In the genomic region with DNA sequence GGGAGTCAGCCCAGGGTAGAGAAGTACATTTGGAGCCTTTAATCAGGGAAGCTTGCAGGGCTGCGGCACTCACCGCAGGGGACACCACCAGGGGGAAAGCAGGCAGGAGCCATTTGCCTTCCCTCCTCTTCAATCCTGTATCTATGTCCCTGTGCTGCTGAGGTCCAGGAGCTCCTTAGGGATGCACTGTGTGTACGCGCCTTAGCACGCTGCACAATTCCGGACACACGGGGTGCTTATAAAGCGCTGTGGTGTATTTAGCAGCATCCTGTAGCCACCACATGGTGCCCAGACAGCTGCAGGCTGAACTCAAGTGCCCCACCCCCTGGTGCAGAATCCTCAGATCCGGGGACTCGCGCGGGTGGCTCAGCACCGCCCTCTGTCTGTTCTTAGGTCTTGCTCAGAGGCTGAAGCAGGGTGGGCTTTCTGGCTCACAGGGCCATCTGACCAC, we compare ENCODE assay signal across 8 cellular contexts.
A peak's percentile ranks its signal among the peaks of the same experiment; 100 is the strongest.
DNase-seq lines count a peak whose midpoint lies in the region; ATAC-seq and TF ChIP-seq lines count a peak whose summit lies in the region.

No MANE protein-coding gene starts in this region.

- no peak overlapping the region for H3K27ac Mint-ChIP-seq in activated naive CD8-positive, alpha-beta T cell treated with anti-CD3 and anti-CD28 coated beads, Interleukin-2, amount 10 ng/mL, durations not matched to agents 7 days and 5 days
- H3K27ac Mint-ChIP-seq in effector memory CD8-positive, alpha-beta T cell: no peak overlapping the region

- H3K27me3 Mint-ChIP-seq in activated naive CD8-positive, alpha-beta T cell treated with anti-CD3 and anti-CD28 coated beads, Interleukin-2, amount 10 ng/mL, durations not matched to agents 7 days and 5 days: peaks cover 20% of the 10 kb centered on the region
- H3K27me3 Mint-ChIP-seq in effector memory CD8-positive, alpha-beta T cell: peaks cover 15 to 29% of the 10 kb centered on the region in 2 donors

- TF ChIP-seq CTCF in BE2C (IDR thresholded peaks at IDR 0.05; ENCODE audit: low read depth, low read length): no peak

- H3K4me1 ChIP-seq in BE2C: no peaks in the 10 kb centered on the region

- no peaks in the 10 kb centered on the region for H3K9me3 Mint-ChIP-seq in activated naive CD8-positive, alpha-beta T cell treated with anti-CD3 and anti-CD28 coated beads, Interleukin-2, amount 10 ng/mL, durations not matched to agents 7 days and 5 days
- H3K9me3 Mint-ChIP-seq in effector memory CD8-positive, alpha-beta T cell: no peaks in the 10 kb centered on the region

- H3K4me3 Mint-ChIP-seq in activated naive CD8-positive, alpha-beta T cell treated with anti-CD3 and anti-CD28 coated beads, Interleukin-2, amount 10 ng/mL, durations not matched to agents 7 days and 5 days: no peak overlapping the region
- no peak overlapping the region for H3K4me3 Mint-ChIP-seq in effector memory CD8-positive, alpha-beta T cell

- ATAC-seq in activated naive CD8-positive, alpha-beta T cell treated with anti-CD3 and anti-CD28 coated beads, Interleukin-2, amount 10 ng/mL, durations not matched to agents 7 days and 5 days (ENCODE audit: low read depth): peak; percentile 56
- no peak for ATAC-seq in effector memory CD8-positive, alpha-beta T cell (replicated peaks)
- no peak for ATAC-seq in GM21367 (IDR thresholded peaks at IDR 0.05; ENCODE audit: unreplicated experiment)
- no peak for ATAC-seq in HG03442 (IDR thresholded peaks at IDR 0.05; ENCODE audit: unreplicated experiment)

- H3K4me1 Mint-ChIP-seq in activated naive CD8-positive, alpha-beta T cell treated with anti-CD3 and anti-CD28 coated beads, Interleukin-2, amount 10 ng/mL, durations not matched to agents 7 days and 5 days: no peaks in the 10 kb centered on the region
- no peaks in the 10 kb centered on the region for H3K4me1 Mint-ChIP-seq in effector memory CD8-positive, alpha-beta T cell (ENCODE audit: low read depth in 2 of 2)

- no peaks in the 10 kb centered on the region for H3K36me3 ChIP-seq in BE2C

- no peak overlapping the region for H3K4me3 ChIP-seq in BE2C (ENCODE audit: low read depth, low read length)

- DNase-seq in stimulated activated naive CD4-positive, alpha-beta T cell (lab: John Stamatoyannopoulos, UW): peak in 5 of 6 experiments; percentile 1 to 33 (median 24)
- no peak for DNase-seq in stimulated activated naive CD4-positive, alpha-beta T cell treated with Interleukin-2 at 50 U/mL for 16 hours (lab: John Stamatoyannopoulos, UW)
- no peak for DNase-seq in activated naive CD8-positive, alpha-beta T cell treated with anti-CD3 and anti-CD28 coated beads, Interleukin-2, amount 10 ng/mL, durations not matched to agents 7 days and 5 days
- DNase-seq in medulla oblongata (ENCODE audit: extremely low spot score) (peak; percentile 22), BE2C (no peak)
- no peak for DNase-seq in effector memory CD8-positive, alpha-beta T cell

- POLR2A ChIA-PET in activated naive CD8-positive, alpha-beta T cell treated with anti-CD3 and anti-CD28 coated beads, Interleukin-2, amount 10 ng/mL, durations not matched to agents 7 days and 5 days (lab: Charles Lee): no interaction called here

- no peaks in the 10 kb centered on the region for H3K9me3 ChIP-seq in BE2C

- no peaks in the 10 kb centered on the region for H3K27me3 ChIP-seq in BE2C

- H3K36me3 Mint-ChIP-seq in activated naive CD8-positive, alpha-beta T cell treated with anti-CD3 and anti-CD28 coated beads, Interleukin-2, amount 10 ng/mL, durations not matched to agents 7 days and 5 days: no peaks in the 10 kb centered on the region
- H3K36me3 Mint-ChIP-seq in effector memory CD8-positive, alpha-beta T cell (ENCODE audit: insufficient read depth): no peaks in the 10 kb centered on the region

Comparison
In these comparisons a context has a peak if more than half of its experiments do, and no peak if none do; other contexts are left out.
1. DNase-seq: peak in stimulated activated naive CD4-positive, alpha-beta T cell (5 of 6) and medulla oblongata (single experiment); none in stimulated activated naive CD4-positive, alpha-beta T cell treated with Interleukin-2 at 50 U/mL for 16 hours (single experiment), activated naive CD8-positive, alpha-beta T cell treated with anti-CD3 and anti-CD28 coated beads, Interleukin-2, amount 10 ng/mL, durations not matched to agents 7 days and 5 days (single experiment), BE2C (single experiment) and effector memory CD8-positive, alpha-beta T cell (0 of 3).